8 cellular contexts compared by ENCODE assay signal in genomic region chr10:73850863-73851461, GRCh38. TPM values are rescaled to one million over a fixed set of nuclear protein-coding genes. Genes with fewer than 3 reads are reported as not detected.
DNase-seq lines count a peak whose midpoint lies in the region; ATAC-seq and TF ChIP-seq lines count a peak whose summit lies in the region.

No MANE protein-coding gene starts in this region.

- H3K4me1 ChIP-seq in HEK293 (ENCODE audit: control insufficient read depth, insufficient read depth, low read length) (no peaks in the 10 kb centered on the region), lower lobe of right lung (peaks cover 20% of the 10 kb centered on the region)

- DNase-seq in caudate nucleus (lab: John Stamatoyannopoulos, UW) (no peak), lower lobe of right lung (peak; percentile 81), kidney glomerular epithelial cell (lab: John Stamatoyannopoulos, UW) (no peak), GF-D8 (lab: John Stamatoyannopoulos, UW) (no peak)

- no peaks in the 10 kb centered on the region for H3K27me3 ChIP-seq in lower lobe of right lung (ENCODE audit: low read depth)

- H3K9me3 ChIP-seq in HEK293 (ENCODE audit: control insufficient read depth, insufficient read depth, low read depth, low read length): no peaks in the 10 kb centered on the region
- no peaks in the 10 kb centered on the region for H3K9me3 ChIP-seq in lower lobe of right lung

- no peak overlapping the region for H3K27ac ChIP-seq in HEK293 (ENCODE audit: extremely low read depth, low read depth, low read length)
- peak overlapping the region; percentile 18 for H3K27ac ChIP-seq in caudate nucleus (ENCODE audit: low read depth, low read length)
- H3K27ac ChIP-seq in lower lobe of right lung: peak overlapping the region; percentile 33
- H3K27ac ChIP-seq in temporal lobe (ENCODE audit: low read depth, low read length): peak overlapping the region; percentile 36

- TF ChIP-seq CTCF in HEK293 (tag by site-specific recombination; IDR thresholded peaks at IDR 0.05): no peak
- no peak for TF ChIP-seq CTCF in lower lobe of right lung (IDR thresholded peaks at IDR 0.05)

- H3K4me3 ChIP-seq in HEK293 (ENCODE audit: low read depth, low read length): no peak overlapping the region
- no peak overlapping the region for H3K4me3 ChIP-seq in lower lobe of right lung

- H3K36me3 ChIP-seq in HEK293 (ENCODE audit: control insufficient read depth in 2 of 2, insufficient read depth in 1 of 2, low read length in 2 of 2): peaks cover 0 to 65% of the 10 kb centered on the region in 2 experiments; a peak in 1 of 3 replicates
- H3K36me3 ChIP-seq in lower lobe of right lung: peaks cover 76% of the 10 kb centered on the region

- POLR2A ChIA-PET in HEK293 (lab: Yijun Ruan, JAX): interaction anchor here (2.1 kb wide), 1 partner anchor 29 kb away, joined by 9 read pairs; no protein-coding TSS in a partner anchor

- CTCF ChIA-PET in HEK293 (lab: Yijun Ruan, JAX): interaction anchor here (0.5 to 12.7 kb wide), 5 partner anchors 28 to 918 kb away, joined by 3 to 267 read pairs (median 4); partner anchors contain the start of gene CAMK2G

- intact Hi-C loops in lower lobe of right lung (cut with DNase I): no loop called here

- ATAC-seq in lower lobe of right lung: peak; percentile 87 to 88
- no peak for ATAC-seq in GM19395 (IDR thresholded peaks at IDR 0.05; ENCODE audit: unreplicated experiment)
- no peak for ATAC-seq in HG02763 (IDR thresholded peaks at IDR 0.05; ENCODE audit: unreplicated experiment)

TF ChIP-seq in HEK293, 187 proteins besides CTCF, POLR2A, EP300 and RAD21:
- TF ChIP-seq ZNF174 (tag by site-specific recombination; IDR thresholded peaks at IDR 0.05): no peak
- TF ChIP-seq HIC1 (tag by site-specific recombination; IDR thresholded peaks at IDR 0.05): no peak
- peak; percentile 53 for TF ChIP-seq ZIC2 (tag by site-specific recombination; IDR thresholded peaks at IDR 0.05)
TF ChIP-seq in HEK293: peak in this region for 1.

RNA-seq across cellular contexts. Expression of gene CAMK2G, which starts 23.4 kb away (rescaled TPM):
- total RNA-seq in lower lobe of right lung: 38.4 TPM
- total RNA-seq in temporal lobe: 53.8 TPM

RNA-seq across cellular contexts. Expression of gene NDST2, which starts 39.6 kb away (rescaled TPM):
- total RNA-seq in lower lobe of right lung (32.3 TPM), temporal lobe (14.5 TPM)

RNA-seq across cellular contexts. Expression of gene PLAU, which starts 60.0 kb away (rescaled TPM):
- total RNA-seq in lower lobe of right lung: 29.0 TPM
- total RNA-seq in temporal lobe: 0.98 TPM

Comparison
In these comparisons a context has a peak if more than half of its experiments do, and no peak if none do; other contexts are left out.
1. ATAC-seq: peak in lower lobe of right lung (2 of 2); none in GM19395 (single experiment) and HG02763 (single experiment).
2. RNA of gene PLAU, which starts 60.0 kb away (total RNA-seq): 29.0 TPM in lower lobe of right lung (single experiment); 0.98 TPM in temporal lobe (single experiment); every median in the first group is over 10 times any median in the second.